In genomic region chr15:60385620-60386552, GRCh38 we compare ENCODE assay signal across 23 cellular contexts. TPM values are rescaled to one million over a fixed set of nuclear protein-coding genes. Genes with fewer than 3 reads are reported as not detected.
DNase-seq lines count a peak whose midpoint lies in the region; FAIRE-seq and TF ChIP-seq lines count a peak whose summit lies in the region.
"Had no signal": no experiment of that assay in that cellular context is flagged by ENCODE, and none has a peak within 500 bp of the region (broad histone marks: within the 10 kb centered on the region; RNA-seq: fewer than 3 reads in every experiment).

No MANE protein-coding gene starts in this region.

- H3K9ac ChIP-seq in mammary epithelial cell (ENCODE audit: insufficient read depth, low read length) (no peak overlapping the region), kidney (ENCODE audit: low read length in 2 of 2) (no peak overlapping the region)

- H3K4me3 ChIP-seq in mammary epithelial cell (replicated peaks in 1 of 3; ENCODE audit: insufficient read depth in 1 of 3, low read depth in 2 of 3, low read length in 3 of 3) (no peak overlapping the region), kidney (ENCODE audit: low read length in 2 of 2) (no peak overlapping the region)
- H3K4me3 ChIP-seq: gastroesophageal sphincter, PC-9, right lobe of liver had no signal

- no peak overlapping the region for H3K27ac ChIP-seq in mammary epithelial cell (ENCODE audit: insufficient read depth, low read depth, low read length)
- no peak overlapping the region for H3K27ac ChIP-seq in kidney (ENCODE audit: low read depth in 2 of 2, low read length in 2 of 2)
- H3K27ac ChIP-seq: PC-9, right lobe of liver had no signal

- H3K9me3 ChIP-seq in mammary epithelial cell (replicated peaks; ENCODE audit: insufficient read depth, low read length) (no peaks in the 10 kb centered on the region), kidney (ENCODE audit: control insufficient read depth in 1 of 2, low read length in 2 of 2) (no peaks in the 10 kb centered on the region)
- H3K9me3 ChIP-seq: gastroesophageal sphincter, right lobe of liver had no signal

- peaks cover 60% of the 10 kb centered on the region for H4K20me1 ChIP-seq in mammary epithelial cell (ENCODE audit: insufficient read depth, low read length)

- no peak overlapping the region for H2AFZ ChIP-seq in mammary epithelial cell (ENCODE audit: low read depth, low read length)
- H2AFZ ChIP-seq: PC-9 had no signal

- peaks cover 6% of the 10 kb centered on the region for H3K9me3 Mint-ChIP-seq in type B pancreatic cell
- H3K9me3 Mint-ChIP-seq: stimulated activated naive CD8-positive, alpha-beta T cell treated with anti-CD3 and anti-CD28 coated beads, Interleukin-15, amount 100 ng/mL, for 72 hours had no signal

- H3K27me3 ChIP-seq in mammary epithelial cell (ENCODE audit: insufficient read depth, low read length): no peaks in the 10 kb centered on the region
- H3K27me3 ChIP-seq: gastroesophageal sphincter, right lobe of liver had no signal

- no TSS peak for BruUV-seq in mammary epithelial cell (replicated peaks; lab: Mats Ljungman, UMichigan)

- dilution Hi-C loops in mammary epithelial cell (cut with HindIII; ENCODE audit: low sequenced_read_pairs): no loop called here

- peaks cover 57% of the 10 kb centered on the region for H3K36me3 ChIP-seq in mammary epithelial cell (ENCODE audit: insufficient read depth, low read length)
- peaks cover 0 to 2% of the 10 kb centered on the region in 2 donors for H3K36me3 ChIP-seq in kidney (ENCODE audit: control insufficient read depth in 1 of 2, insufficient read depth in 2 of 2, low read length in 2 of 2)

- H3K79me2 ChIP-seq in mammary epithelial cell (ENCODE audit: insufficient read depth, low read length): peaks cover 99% of the 10 kb centered on the region

- peak overlapping the region; percentile 56 for H3K4me3 Mint-ChIP-seq in type B pancreatic cell
- H3K4me3 Mint-ChIP-seq: activated CD4-positive, alpha-beta T cell treated with anti-CD3 and anti-CD28 coated beads for 36 hours; B cell; stimulated activated naive CD8-positive, alpha-beta T cell treated with anti-CD3 and anti-CD28 coated beads, Interleukin-15, amount 100 ng/mL, for 72 hours had no signal

- CTCF ChIA-PET in mammary epithelial cell (lab: Charles Lee; ENCODE audit: low non-redundant PET): no interaction called here

- H3K4me2 ChIP-seq in mammary epithelial cell (ENCODE audit: insufficient read depth, low read depth, low read length): peak overlapping the region; percentile 18
- H3K4me2 ChIP-seq: PC-9 had no signal

- no peaks in the 10 kb centered on the region for H3K27me3 Mint-ChIP-seq in type B pancreatic cell
- H3K27me3 Mint-ChIP-seq: activated CD4-positive, alpha-beta T cell treated with anti-CD3 and anti-CD28 coated beads for 36 hours; B cell; stimulated activated naive CD8-positive, alpha-beta T cell treated with anti-CD3 and anti-CD28 coated beads, Interleukin-15, amount 100 ng/mL, for 72 hours had no signal

- no peak for TF ChIP-seq CTCF in mammary epithelial cell (conservative IDR thresholded peaks at IDR 0.05 in 1 of 2, IDR thresholded peaks at IDR 0.05 in 1 of 2; ENCODE audit: extremely low read depth in 1 of 2, insufficient read depth in 1 of 2, low read depth in 1 of 2, low read length in 2 of 2)
- TF ChIP-seq CTCF in type B pancreatic cell (conservative IDR thresholded peaks at IDR 0.05): no peak
- TF ChIP-seq CTCF in kidney (IDR thresholded peaks at IDR 0.05; ENCODE audit: borderline replicate concordance, extremely low read depth, insufficient read depth): no peak

- in situ Hi-C loops in mammary epithelial cell (cut with MboI; ENCODE audit: low sequenced_read_pairs in 2 of 2): no loop called here

- H3K4me1 Mint-ChIP-seq in type B pancreatic cell (ENCODE audit: unreplicated experiment): peaks cover 36% of the 10 kb centered on the region

- peak overlapping the region; percentile 84 for H3K27ac Mint-ChIP-seq in type B pancreatic cell
- H3K27ac Mint-ChIP-seq: activated CD4-positive, alpha-beta T cell treated with anti-CD3 and anti-CD28 coated beads for 36 hours; B cell; stimulated activated naive CD8-positive, alpha-beta T cell treated with anti-CD3 and anti-CD28 coated beads, Interleukin-15, amount 100 ng/mL, for 72 hours had no signal

- intact Hi-C loops in mammary epithelial cell (cut with micrococcal nuclease) (no loop called here), kidney (cut with DNase I) (no loop called here)

- peaks cover 74% of the 10 kb centered on the region for H3K4me1 ChIP-seq in mammary epithelial cell (ENCODE audit: insufficient read depth, low read length)
- H3K4me1 ChIP-seq in kidney (ENCODE audit: control insufficient read depth in 1 of 2, insufficient read depth in 1 of 2, low read depth in 1 of 2, low read length in 2 of 2): peaks cover 6 to 7% of the 10 kb centered on the region in 2 donors

- WGBS in mammary epithelial cell (ENCODE audit: low coverage, missing lambda C conversion rate): 73% methylated on average over 7 of the region's 7 CpGs

- FAIRE-seq in kidney (lab: Jason Lieb, UNC): no peak
- FAIRE-seq: GM12891, urothelium cell line had no signal

- peaks cover 55% of the 10 kb centered on the region for H3K36me3 Mint-ChIP-seq in type B pancreatic cell

- peak; percentile 22 for DNase-seq in NCI-H526 treated with DMSO at 0.1 percent for 48 hours (lab: John Stamatoyannopoulos, UW)
- DNase-seq in mammary epithelial cell: peak; percentile 19
- peak; percentile 11 for DNase-seq in islet precursor cell
- DNase-seq in type B pancreatic cell (ENCODE audit: extremely low spot score, unreplicated experiment): no peak
- DNase-seq in kidney: no peak
- DNase-seq in stimulated activated CD4-positive, alpha-beta T cell treated with anti-CD3 and anti-CD28 coated beads, Interleukin-4, amount 100 ng/mL, for 1 hour: no peak
- no peak for DNase-seq in NCI-H1417 (lab: John Stamatoyannopoulos, UW)
- DNase-seq: activated CD4-positive, alpha-beta T cell treated with anti-CD3 and anti-CD28 coated beads for 36 hours; activated CD8-positive, alpha-beta memory T cell treated with anti-CD3 and anti-CD28 coated beads, Interleukin-2, amount 50 U/mL, for 48 hours; activated gamma-delta T cell; amygdala; GF-D8; left ventricle myocardium superior; NCI-H1436; NCI-H2227 treated with DMSO at 0.1 percent for 48 hours; PC-9; right lobe of liver; stimulated activated CD4-positive, alpha-beta T cell treated with anti-CD3 and anti-CD28 coated beads, Interleukin-1b, Interleukin-23, amount 100 ng/mL, for 48 hours; stimulated activated naive CD8-positive, alpha-beta T cell treated with anti-CD3 and anti-CD28 coated beads, Interleukin-15, amount 100 ng/mL, for 72 hours had no signal

RNA-seq across cellular contexts. Expression of gene ANXA2, which starts 11.9 kb away (rescaled TPM):
- 1,000 to 10,000 TPM; 5,384 to 5,597 TPM for total RNA-seq in mammary epithelial cell
- 10,424 TPM for polyA plus RNA-seq in mammary epithelial cell
- polyA minus RNA-seq in mammary epithelial cell: 5,891 TPM
- total RNA-seq in type B pancreatic cell (ENCODE audit: low replicate concordance): 493 and 1,531 TPM in 2 replicates
- 867 TPM for total RNA-seq in kidney
- 383 TPM for polyA plus RNA-seq in kidney (ENCODE audit: insufficient read depth, low read depth, low replicate concordance)

Comparison
In these comparisons a context has a peak if more than half of its experiments do, and no peak if none do; other contexts are left out.
1. DNase-seq: peak in NCI-H526 treated with DMSO at 0.1 percent for 48 hours (single experiment), mammary epithelial cell (single experiment) and islet precursor cell (single experiment); none in type B pancreatic cell (single experiment), kidney (single experiment), stimulated activated CD4-positive, alpha-beta T cell treated with anti-CD3 and anti-CD28 coated beads, Interleukin-4, amount 100 ng/mL, for 1 hour (single experiment) and NCI-H1417 (0 of 3).